1 cellular context compared by ENCODE assay signal in the genomic region with DNA sequence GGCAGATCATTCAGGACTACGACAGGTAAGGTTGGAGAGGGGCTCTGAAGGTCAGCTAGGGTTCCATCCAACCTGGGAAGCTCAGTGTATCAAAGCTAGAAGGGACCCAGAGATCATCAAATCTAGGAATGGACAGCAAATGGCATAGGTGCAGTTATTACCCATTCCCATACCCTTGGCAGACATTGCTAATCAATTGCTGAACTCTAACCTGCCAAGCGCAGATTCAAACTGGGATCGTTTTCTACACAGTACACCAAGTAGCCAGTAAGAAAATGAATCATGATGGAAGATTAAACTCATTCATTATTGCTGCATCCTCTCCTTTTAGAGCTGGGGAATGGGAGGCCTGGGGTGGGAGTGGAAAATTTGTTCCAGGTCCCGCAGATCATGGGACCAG.
A peak's percentile ranks its signal among the peaks of the same experiment; 100 is the strongest.
TF ChIP-seq lines count a peak whose summit lies in the region.

No MANE protein-coding gene starts in this region.

TF ChIP-seq in K562, 482 proteins besides CTCF, POLR2A, EP300 and RAD21:
- TF ChIP-seq ZNF830 (CRISPR knock-in tag; IDR thresholded peaks at IDR 0.05) (no peak), ZNF778 (CRISPR knock-in tag; IDR thresholded peaks at IDR 0.05) (no peak), ETV1 (tag; conservative IDR thresholded peaks at IDR 0.05; ENCODE audit: low read depth) (no peak), ZNF23 (CRISPR knock-in tag; IDR thresholded peaks at IDR 0.05) (peak; percentile 77), ZBTB17 (CRISPR knock-in tag; IDR thresholded peaks at IDR 0.05) (peak; percentile 93)
- TF ChIP-seq, protein P1, sequence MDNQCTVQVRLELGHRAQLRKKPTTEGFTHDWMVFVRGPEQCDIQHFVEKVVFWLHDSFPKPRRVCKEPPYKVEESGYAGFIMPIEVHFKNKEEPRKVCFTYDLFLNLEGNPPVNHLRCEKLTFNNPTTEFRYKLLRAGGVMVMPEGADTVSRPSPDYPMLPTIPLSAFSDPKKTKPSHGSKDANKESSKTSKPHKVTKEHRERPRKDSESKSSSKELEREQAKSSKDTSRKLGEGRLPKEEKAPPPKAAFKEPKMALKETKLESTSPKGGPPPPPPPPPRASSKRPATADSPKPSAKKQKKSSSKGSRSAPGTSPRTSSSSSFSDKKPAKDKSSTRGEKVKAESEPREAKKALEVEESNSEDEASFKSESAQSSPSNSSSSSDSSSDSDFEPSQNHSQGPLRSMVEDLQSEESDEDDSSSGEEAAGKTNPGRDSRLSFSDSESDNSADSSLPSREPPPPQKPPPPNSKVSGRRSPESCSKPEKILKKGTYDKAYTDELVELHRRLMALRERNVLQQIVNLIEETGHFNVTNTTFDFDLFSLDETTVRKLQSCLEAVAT (IDR thresholded peaks at IDR 0.05): peak in 1 of 2 experiments; percentile 85; a peak in 2 of 4 replicates
- TF ChIP-seq, protein P2, sequence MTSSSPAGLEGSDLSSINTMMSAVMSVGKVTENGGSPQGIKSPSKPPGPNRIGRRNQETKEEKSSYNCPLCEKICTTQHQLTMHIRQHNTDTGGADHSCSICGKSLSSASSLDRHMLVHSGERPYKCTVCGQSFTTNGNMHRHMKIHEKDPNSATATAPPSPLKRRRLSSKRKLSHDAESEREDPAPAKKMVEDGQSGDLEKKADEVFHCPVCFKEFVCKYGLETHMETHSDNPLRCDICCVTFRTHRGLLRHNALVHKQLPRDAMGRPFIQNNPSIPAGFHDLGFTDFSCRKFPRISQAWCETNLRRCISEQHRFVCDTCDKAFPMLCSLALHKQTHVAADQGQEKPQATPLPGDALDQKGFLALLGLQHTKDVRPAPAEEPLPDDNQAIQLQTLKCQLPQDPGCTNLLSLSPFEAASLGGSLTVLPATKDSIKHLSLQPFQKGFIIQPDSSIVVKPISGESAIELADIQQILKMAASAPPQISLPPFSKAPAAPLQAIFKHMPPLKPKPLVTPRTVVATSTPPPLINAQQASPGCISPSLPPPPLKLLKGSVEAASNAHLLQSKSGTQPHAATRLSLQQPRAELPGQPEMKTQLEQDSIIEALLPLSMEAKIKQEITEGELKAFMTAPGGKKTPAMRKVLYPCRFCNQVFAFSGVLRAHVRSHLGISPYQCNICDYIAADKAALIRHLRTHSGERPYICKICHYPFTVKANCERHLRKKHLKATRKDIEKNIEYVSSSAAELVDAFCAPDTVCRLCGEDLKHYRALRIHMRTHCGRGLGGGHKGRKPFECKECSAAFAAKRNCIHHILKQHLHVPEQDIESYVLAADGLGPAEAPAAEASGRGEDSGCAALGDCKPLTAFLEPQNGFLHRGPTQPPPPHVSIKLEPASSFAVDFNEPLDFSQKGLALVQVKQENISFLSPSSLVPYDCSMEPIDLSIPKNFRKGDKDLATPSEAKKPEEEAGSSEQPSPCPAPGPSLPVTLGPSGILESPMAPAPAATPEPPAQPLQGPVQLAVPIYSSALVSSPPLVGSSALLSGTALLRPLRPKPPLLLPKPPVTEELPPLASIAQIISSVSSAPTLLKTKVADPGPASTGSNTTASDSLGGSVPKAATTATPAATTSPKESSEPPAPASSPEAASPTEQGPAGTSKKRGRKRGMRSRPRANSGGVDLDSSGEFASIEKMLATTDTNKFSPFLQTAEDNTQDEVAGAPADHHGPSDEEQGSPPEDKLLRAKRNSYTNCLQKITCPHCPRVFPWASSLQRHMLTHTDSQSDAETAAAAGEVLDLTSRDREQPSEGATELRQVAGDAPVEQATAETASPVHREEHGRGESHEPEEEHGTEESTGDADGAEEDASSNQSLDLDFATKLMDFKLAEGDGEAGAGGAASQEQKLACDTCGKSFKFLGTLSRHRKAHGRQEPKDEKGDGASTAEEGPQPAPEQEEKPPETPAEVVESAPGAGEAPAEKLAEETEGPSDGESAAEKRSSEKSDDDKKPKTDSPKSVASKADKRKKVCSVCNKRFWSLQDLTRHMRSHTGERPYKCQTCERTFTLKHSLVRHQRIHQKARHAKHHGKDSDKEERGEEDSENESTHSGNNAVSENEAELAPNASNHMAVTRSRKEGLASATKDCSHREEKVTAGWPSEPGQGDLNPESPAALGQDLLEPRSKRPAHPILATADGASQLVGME (CRISPR knock-in tag; IDR thresholded peaks at IDR 0.05): no peak
